In genomic region chr5:77957-78804, GRCh38 we compare ENCODE assay signal across 8 cellular contexts. TPM values are rescaled to one million over a fixed set of nuclear protein-coding genes. Genes with fewer than 3 reads are reported as not detected.
DNase-seq lines count a peak whose midpoint lies in the region; ATAC-seq lines count a peak whose summit lies in the region.

No MANE protein-coding gene starts in this region.

- DNase-seq in DMS 273 (lab: John Stamatoyannopoulos, UW; ENCODE audit: unreplicated experiment) (peak; percentile 73), DMS 273 treated with DMSO at 0.1 percent for 48 hours (lab: John Stamatoyannopoulos, UW) (no peak), HuH-7 (ENCODE audit: low spot score) (peak; percentile 56), SW 1271 (lab: John Stamatoyannopoulos, UW) (peak; percentile 34 to 44), left ventricle myocardium superior (peak; percentile 66)
- no peak for DNase-seq in activated effector memory CD4-positive, alpha-beta T cell treated with Interleukin-2 at 50 U/mL for 16 hours

- intact Hi-C loops in left ventricle myocardium superior (cut with micrococcal nuclease): no loop called here

- ATAC-seq in left ventricle myocardium superior (peak; percentile 89), GM18519 (IDR thresholded peaks at IDR 0.05; ENCODE audit: low FRiP score, unreplicated experiment) (no peak), HG02588 (IDR thresholded peaks at IDR 0.05; ENCODE audit: unreplicated experiment) (no peak)

RNA-seq across cellular contexts. Expression of gene PLEKHG4B, which starts 13.8 kb away (rescaled TPM):
- total RNA-seq in left ventricle myocardium superior: not detected

Comparison
In these comparisons a context has a peak if more than half of its experiments do, and no peak if none do; other contexts are left out.
1. DNase-seq: peak in DMS 273 (single experiment), HuH-7 (single experiment), SW 1271 (2 of 2) and left ventricle myocardium superior (single experiment); none in DMS 273 treated with DMSO at 0.1 percent for 48 hours (single experiment) and activated effector memory CD4-positive, alpha-beta T cell treated with Interleukin-2 at 50 U/mL for 16 hours (single experiment).